In genomic region chr2:119377266-119377972, GRCh38 we compare ENCODE assay signal across 31 cellular contexts. TPM values are rescaled to one million over a fixed set of nuclear protein-coding genes. Genes with fewer than 3 reads are reported as not detected.
DNase-seq lines count a peak whose midpoint lies in the region; ATAC-seq, FAIRE-seq and TF ChIP-seq lines count a peak whose summit lies in the region.
"Had no signal": no experiment of that assay in that cellular context is flagged by ENCODE, and none has a peak within 500 bp of the region (broad histone marks: within the 10 kb centered on the region; RNA-seq: fewer than 3 reads in every experiment).

No MANE protein-coding gene starts in this region.

- CTCF ChIA-PET in activated CD8-positive, alpha-beta T cell treated with anti-CD3 and anti-CD28 coated beads, Interleukin-2, amount 10 ng/mL, durations not matched to agents 7 days and 5 days (lab: Charles Lee) = interaction anchor here (1.9 kb wide), 1 partner anchor 11 kb away, joined by 4 read pairs; the partner anchor contains the start of genes C2orf76 and DBI
- CTCF ChIA-PET in activated CD8-positive, alpha-beta T cell treated with anti-CD3 and anti-CD28 coated beads for 36 hours (lab: Charles Lee) = no interaction called here
- CTCF ChIA-PET in GM12878 (lab: Yijun Ruan, JAX) = interaction anchor here (0.7 to 1.0 kb wide), 3 partner anchors 9 to 68 kb away, joined by 3 to 4 read pairs (median 4); no protein-coding TSS in a partner anchor

- no peak overlapping the region for H3K4me3 ChIP-seq in GM12878
- H3K4me3 ChIP-seq: adrenal gland, lung, PC-9, psoas muscle, skin epidermis, tibial artery had no signal

- H3K4me2 ChIP-seq in GM12878 (ENCODE audit: control insufficient read depth, insufficient read depth) = no peak overlapping the region
- H3K4me2 ChIP-seq: PC-9 had no signal

- peak; percentile 33 for ATAC-seq in activated CD8-positive, alpha-beta T cell treated with anti-CD3 and anti-CD28 coated beads, Interleukin-2, amount 10 ng/mL, durations not matched to agents 7 days and 5 days
- ATAC-seq in activated CD8-positive, alpha-beta T cell treated with anti-CD3 and anti-CD28 coated beads for 36 hours = no peak
- ATAC-seq in GM12878 (peak; percentile 58), GM18520 (IDR thresholded peaks at IDR 0.05; ENCODE audit: unreplicated experiment) (no peak)
- peak; percentile 23 to 39 for ATAC-seq in stimulated activated naive B cell treated with anti-CD40 and anti-IgM and Interleukin-4, amounts not matched to agents 10 μg/mL and 1 μg/mL and 100 μg/mL, for 72 hours (replicated peaks)
- ATAC-seq: psoas muscle, T-cell had no signal

- in situ Hi-C loops in GM12878 (cut with MboI) = no loop called here

- no peak for TF ChIP-seq RAD21 in GM12878 (IDR thresholded peaks at IDR 0.05; ENCODE audit: insufficient read depth, low read depth, low read length)

- H3K4me1 ChIP-seq in GM12878 (ENCODE audit: control insufficient read depth, insufficient read depth, low read length) = no peaks in the 10 kb centered on the region
- H3K4me1 ChIP-seq: adrenal gland, psoas muscle had no signal

- no peaks in the 10 kb centered on the region; the same call in 2 of the 3 replicates for H3K9me3 ChIP-seq in GM12878 (replicated peaks; ENCODE audit: control insufficient read depth, insufficient read depth, low read length)
- H3K9me3 ChIP-seq: adrenal gland, neutrophil, tibial artery had no signal

- no peak overlapping the region for H3K4me3 Mint-ChIP-seq in activated CD8-positive, alpha-beta T cell treated with anti-CD3 and anti-CD28 coated beads, Interleukin-2, amount 10 ng/mL, durations not matched to agents 7 days and 5 days
- H3K4me3 Mint-ChIP-seq in activated CD8-positive, alpha-beta T cell treated with anti-CD3 and anti-CD28 coated beads for 36 hours = no peak overlapping the region
- H3K4me3 Mint-ChIP-seq in stimulated activated naive B cell treated with anti-CD40 and anti-IgM and Interleukin-4, amounts not matched to agents 10 μg/mL and 1 μg/mL and 100 μg/mL, for 72 hours = no peak overlapping the region
- H3K4me3 Mint-ChIP-seq: activated CD4-positive, alpha-beta T cell treated with anti-CD3 and anti-CD28 coated beads, Interleukin-2, amount 10 ng/mL, durations not matched to agents 7 days and 5 days; stimulated activated naive CD8-positive, alpha-beta T cell treated with anti-CD3 and anti-CD28 coated beads, Interleukin-15, Interleukin-2, amounts not matched to agents 100 ng/mL and 50 ng/mL, for 24 hours; T-cell had no signal

- no peaks in the 10 kb centered on the region for H3K27me3 ChIP-seq in GM12878 (replicated peaks in 1 of 2; ENCODE audit: control insufficient read depth in 2 of 2, insufficient read depth in 2 of 2, low read length in 1 of 2)
- H3K27me3 ChIP-seq: adrenal gland, neutrophil, tibial artery had no signal

- SMC1A ChIA-PET in GM12878 (lab: Charles Lee; ENCODE audit: uncharacterized antibody, unreplicated experiment) = interaction anchor here (0.9 to 2.7 kb wide), 5 partner anchors 8 to 33 kb away, joined by 3 to 16 read pairs (median 3); no protein-coding TSS in a partner anchor

- no peak overlapping the region for H2AFZ ChIP-seq in GM12878 (ENCODE audit: control insufficient read depth, low read depth, low read length)
- H2AFZ ChIP-seq: PC-9 had no signal

- no peak overlapping the region for H3K27ac ChIP-seq in GM12878 (ENCODE audit: control insufficient read depth, insufficient read depth)
- H3K27ac ChIP-seq: adrenal gland, neutrophil, PC-9, psoas muscle, skin epidermis, tibial artery had no signal

- H3K27me3 Mint-ChIP-seq in activated CD8-positive, alpha-beta T cell treated with anti-CD3 and anti-CD28 coated beads, Interleukin-2, amount 10 ng/mL, durations not matched to agents 7 days and 5 days (ENCODE audit: low read depth) = peaks cover 8% of the 10 kb centered on the region
- peaks cover 2% of the 10 kb centered on the region for H3K27me3 Mint-ChIP-seq in activated CD8-positive, alpha-beta T cell treated with anti-CD3 and anti-CD28 coated beads for 36 hours
- no peaks in the 10 kb centered on the region for H3K27me3 Mint-ChIP-seq in stimulated activated naive B cell treated with anti-CD40 and anti-IgM and Interleukin-4, amounts not matched to agents 10 μg/mL and 1 μg/mL and 100 μg/mL, for 72 hours
- H3K27me3 Mint-ChIP-seq: stimulated activated naive CD8-positive, alpha-beta T cell treated with anti-CD3 and anti-CD28 coated beads, Interleukin-15, Interleukin-2, amounts not matched to agents 100 ng/mL and 50 ng/mL, for 24 hours; T-cell had no signal

- BruUV-seq in GM12878 (replicated peaks; lab: Mats Ljungman, UMichigan) = no TSS peak

- intact Hi-C loops in activated CD8-positive, alpha-beta T cell treated with anti-CD3 and anti-CD28 coated beads for 36 hours (cut with micrococcal nuclease) = no loop called here
- intact Hi-C loops in GM12878 (cut with micrococcal nuclease; ENCODE audit: unreplicated experiment) = no loop called here

- no peak for TF ChIP-seq EP300 in GM12878 (IDR thresholded peaks at IDR 0.05; ENCODE audit: borderline replicate concordance in 1 of 2, control insufficient read depth in 1 of 2, low read depth in 2 of 2, low read length in 2 of 2)

- H3K79me2 ChIP-seq in GM12878 (ENCODE audit: control insufficient read depth, insufficient read depth, low read length) = no peaks in the 10 kb centered on the region

- TF ChIP-seq CTCF in activated CD8-positive, alpha-beta T cell treated with anti-CD3 and anti-CD28 coated beads for 36 hours (IDR thresholded peaks at IDR 0.05) = no peak
- TF ChIP-seq CTCF in GM12878 (IDR thresholded peaks at IDR 0.05 in 2 of 3, conservative IDR thresholded peaks at IDR 0.05 in 1 of 3; ENCODE audit: control insufficient read depth in 2 of 3, extremely low read depth in 1 of 3, insufficient read depth in 1 of 3, low read depth in 3 of 3, low read length in 3 of 3) = no peak
- no peak for TF ChIP-seq CTCF in D721Med (IDR thresholded peaks at IDR 0.05; ENCODE audit: insufficient read depth, missing control alignments)

- H3K36me3 ChIP-seq in GM12878 (ENCODE audit: control insufficient read depth in 2 of 2, insufficient read depth in 2 of 2, low read length in 1 of 2) = peaks cover 9 to 12% of the 10 kb centered on the region in 2 experiments; a peak in 3 of 4 replicates

- no peak for FAIRE-seq in GM12878 (lab: Jason Lieb, UNC)
- no peak for FAIRE-seq in D721Med (lab: Jason Lieb, UNC)
- FAIRE-seq: endometrium, GM18507, H54 had no signal

- H3K27ac Mint-ChIP-seq in activated CD8-positive, alpha-beta T cell treated with anti-CD3 and anti-CD28 coated beads, Interleukin-2, amount 10 ng/mL, durations not matched to agents 7 days and 5 days = no peak overlapping the region
- H3K27ac Mint-ChIP-seq in activated CD8-positive, alpha-beta T cell treated with anti-CD3 and anti-CD28 coated beads for 36 hours = no peak overlapping the region
- no peak overlapping the region for H3K27ac Mint-ChIP-seq in stimulated activated naive B cell treated with anti-CD40 and anti-IgM and Interleukin-4, amounts not matched to agents 10 μg/mL and 1 μg/mL and 100 μg/mL, for 72 hours
- H3K27ac Mint-ChIP-seq: activated CD4-positive, alpha-beta T cell treated with anti-CD3 and anti-CD28 coated beads, Interleukin-2, amount 10 ng/mL, durations not matched to agents 7 days and 5 days; stimulated activated naive CD8-positive, alpha-beta T cell treated with anti-CD3 and anti-CD28 coated beads, Interleukin-15, Interleukin-2, amounts not matched to agents 100 ng/mL and 50 ng/mL, for 24 hours; T-cell had no signal

- H3K4me1 Mint-ChIP-seq in activated CD8-positive, alpha-beta T cell treated with anti-CD3 and anti-CD28 coated beads, Interleukin-2, amount 10 ng/mL, durations not matched to agents 7 days and 5 days (ENCODE audit: low read depth) = no peaks in the 10 kb centered on the region
- H3K4me1 Mint-ChIP-seq in activated CD8-positive, alpha-beta T cell treated with anti-CD3 and anti-CD28 coated beads for 36 hours (ENCODE audit: low read depth) = no peaks in the 10 kb centered on the region
- H3K4me1 Mint-ChIP-seq in stimulated activated naive B cell treated with anti-CD40 and anti-IgM and Interleukin-4, amounts not matched to agents 10 μg/mL and 1 μg/mL and 100 μg/mL, for 72 hours = peaks cover 3 to 18% of the 10 kb centered on the region in 2 donors
- H3K4me1 Mint-ChIP-seq: activated CD4-positive, alpha-beta T cell treated with anti-CD3 and anti-CD28 coated beads, Interleukin-2, amount 10 ng/mL, durations not matched to agents 7 days and 5 days; T-cell had no signal

- H3K36me3 Mint-ChIP-seq in activated CD8-positive, alpha-beta T cell treated with anti-CD3 and anti-CD28 coated beads, Interleukin-2, amount 10 ng/mL, durations not matched to agents 7 days and 5 days (ENCODE audit: low read depth) = peaks cover 24% of the 10 kb centered on the region
- peaks cover 27% of the 10 kb centered on the region for H3K36me3 Mint-ChIP-seq in activated CD8-positive, alpha-beta T cell treated with anti-CD3 and anti-CD28 coated beads for 36 hours (ENCODE audit: low read depth)
- H3K36me3 Mint-ChIP-seq in stimulated activated naive B cell treated with anti-CD40 and anti-IgM and Interleukin-4, amounts not matched to agents 10 μg/mL and 1 μg/mL and 100 μg/mL, for 72 hours = peaks cover 26 to 36% of the 10 kb centered on the region in 2 donors

- no peak overlapping the region for H3K9ac ChIP-seq in GM12878 (ENCODE audit: control insufficient read depth, insufficient read depth, low read length)

- POLR2A ChIA-PET in activated CD8-positive, alpha-beta T cell treated with anti-CD3 and anti-CD28 coated beads, Interleukin-2, amount 10 ng/mL, durations not matched to agents 7 days and 5 days (lab: Charles Lee) = interaction anchor here (0.5 to 1.0 kb wide), 3 partner anchors 10 to 942 kb away, joined by 3 to 10 read pairs (median 4); partner anchors contain the start of genes C2orf76 and DBI
- POLR2A ChIA-PET in activated CD8-positive, alpha-beta T cell treated with anti-CD3 and anti-CD28 coated beads for 36 hours (lab: Charles Lee) = interaction anchor here (2.8 kb wide), 1 partner anchor 10 kb away, joined by 12 read pairs; the partner anchor contains the start of genes C2orf76 and DBI
- POLR2A ChIA-PET in GM12878 (lab: Charles Lee) = interaction anchor here (0.6 to 2.6 kb wide), 3 partner anchors 10 to 21 kb away, joined by 4 to 13 read pairs (median 8); partner anchors contain the start of genes C2orf76 and DBI

- DNase-seq in activated CD8-positive, alpha-beta T cell treated with anti-CD3 and anti-CD28 coated beads, Interleukin-2, amount 10 ng/mL, durations not matched to agents 7 days and 5 days = no peak
- no peak for DNase-seq in activated CD8-positive, alpha-beta T cell treated with anti-CD3 and anti-CD28 coated beads for 36 hours
- DNase-seq in NCI-H82 treated with DMSO at 0.1 percent for 48 hours (lab: John Stamatoyannopoulos, UW; ENCODE audit: unreplicated experiment) (peak; percentile 16), GM12878 (ENCODE audit: low read depth, low spot score) (no peak), D721Med (ENCODE audit: insufficient read length, low spot score) (no peak), NCI-H748 (lab: John Stamatoyannopoulos, UW; ENCODE audit: unreplicated experiment) (no peak)
- no peak for DNase-seq in stimulated activated naive B cell treated with anti-CD40 and anti-IgM and Interleukin-4, amounts not matched to agents 10 μg/mL and 1 μg/mL and 100 μg/mL, for 72 hours
- DNase-seq: activated CD4-positive, alpha-beta T cell treated with anti-CD3 and anti-CD28 coated beads, Interleukin-2, amount 10 ng/mL, durations not matched to agents 7 days and 5 days; activated gamma-delta T cell treated with Interleukin-2 at 50 U/mL for 16 hours; adrenal gland; C1 segment of cervical spinal cord; IMR-90; NCI-H146; NCI-H2171; NCI-H526; PC-9; psoas muscle; SHP77; stimulated activated CD4-positive, alpha-beta T cell treated with anti-CD3 and anti-CD28 coated beads, Interleukin-2, amount 100 ng/mL, for 24 hours; T-cell; tibial artery had no signal

- WGBS in GM12878 (ENCODE audit: insufficient coverage, insufficient replicate concordance, low lambda C conversion rate, missing lambda C conversion rate) = 71% methylated on average over 7 of the region's 7 CpGs

- no peaks in the 10 kb centered on the region for H3K9me3 Mint-ChIP-seq in activated CD8-positive, alpha-beta T cell treated with anti-CD3 and anti-CD28 coated beads, Interleukin-2, amount 10 ng/mL, durations not matched to agents 7 days and 5 days (ENCODE audit: insufficient read depth)
- peaks cover 7% of the 10 kb centered on the region for H3K9me3 Mint-ChIP-seq in activated CD8-positive, alpha-beta T cell treated with anti-CD3 and anti-CD28 coated beads for 36 hours
- peaks cover 6 to 7% of the 10 kb centered on the region in 2 donors for H3K9me3 Mint-ChIP-seq in stimulated activated naive B cell treated with anti-CD40 and anti-IgM and Interleukin-4, amounts not matched to agents 10 μg/mL and 1 μg/mL and 100 μg/mL, for 72 hours
- H3K9me3 Mint-ChIP-seq: activated CD4-positive, alpha-beta T cell treated with anti-CD3 and anti-CD28 coated beads, Interleukin-2, amount 10 ng/mL, durations not matched to agents 7 days and 5 days had no signal

- no peak for TF ChIP-seq POLR2A in GM12878 (IDR thresholded peaks at IDR 0.05; ENCODE audit: low read depth, low read length)

- RAD21 ChIA-PET in GM12878 (lab: Charles Lee; ENCODE audit: unreplicated experiment) = interaction anchor here (0.6 to 1.7 kb wide), 4 partner anchors 9 to 407 kb away, joined by 3 to 4 read pairs (median 3); no protein-coding TSS in a partner anchor

- H4K20me1 ChIP-seq in GM12878 (ENCODE audit: control insufficient read depth, insufficient read depth) = no peaks in the 10 kb centered on the region

RNA-seq across cellular contexts. Expression of gene DBI, which starts 10.6 kb away (rescaled TPM):
- total RNA-seq in activated CD8-positive, alpha-beta T cell treated with anti-CD3 and anti-CD28 coated beads, Interleukin-2, amount 10 ng/mL, durations not matched to agents 7 days and 5 days = 100 to 1,000 TPM; 192 TPM
- 100 to 1,000 TPM; 142 to 143 TPM for total RNA-seq in activated CD8-positive, alpha-beta T cell treated with anti-CD3 and anti-CD28 coated beads for 36 hours
- 63.4 and 65.2 TPM in 2 replicates for total RNA-seq in GM12878 (2013; cell fraction: nucleolus; rRNA removed)
- total RNA-seq in GM12878 (2014; rRNA removed) (248 and 277 TPM in 2 replicates), GM12878 (2014; rRNA removed; fragmentation: Illumina TruSeq; extraction: Trizol) (966 and 1,022 TPM in 2 replicates), GM12878 (2021) (263 and 272 TPM in 2 replicates)
- 615 TPM for polyA plus RNA-seq in GM12878 (2011; ENCODE audit: low read depth)
- polyA plus RNA-seq in GM12878 (2011; rRNA removed) (774 and 970 TPM in 2 replicates), GM12878 (2014; fragmentation: Illumina TruSeq; extraction: Trizol) (1,042 and 1,487 TPM in 2 replicates), GM12878 (2014; fragmentation: Nextera tagmentation; extraction: Ambion mirVana) (1,000 to 10,000 TPM; 2,131 to 2,567 TPM), GM12878 (2014; rRNA removed) (776 and 805 TPM in 2 replicates), GM12878 (2016; fragmentation: Nextera tagmentation; extraction: Ambion mirVana) (100 to 1,000 TPM; 921 to 985 TPM)
- polyA plus RNA-seq in GM12878 (2011; cell fraction: cytosol; rRNA removed) = 340 and 440 TPM in 2 replicates
- polyA plus RNA-seq in GM12878 (2011; cell fraction: nucleus; rRNA removed) = 206 and 275 TPM in 2 replicates
- 526 and 550 TPM in 2 replicates for polyA plus RNA-seq in GM12878 (2012)
- polyA minus RNA-seq in GM12878 (2011; rRNA and poly(A)+ RNA removed) = 118 and 135 TPM in 2 replicates
- polyA minus RNA-seq in GM12878 (2011; cell fraction: cytosol; rRNA and poly(A)+ RNA removed) = 55.1 and 61.9 TPM in 2 replicates
- polyA minus RNA-seq in GM12878 (2011; cell fraction: nucleus; rRNA and poly(A)+ RNA removed) = 82.2 and 112 TPM in 2 replicates

RNA-seq across cellular contexts. Expression of gene C2orf76, which starts 10.8 kb away (rescaled TPM):
- 1 to 10 TPM; 5.8 to 6.6 TPM for total RNA-seq in activated CD8-positive, alpha-beta T cell treated with anti-CD3 and anti-CD28 coated beads, Interleukin-2, amount 10 ng/mL, durations not matched to agents 7 days and 5 days
- total RNA-seq in activated CD8-positive, alpha-beta T cell treated with anti-CD3 and anti-CD28 coated beads for 36 hours = 10 to 100 TPM in 1 of 2 experiments, 1 to 10 TPM in 1; 9.6 to 11.5 TPM
- total RNA-seq in GM12878 (2013; cell fraction: nucleolus; rRNA removed) = 8.3 and 12.3 TPM in 2 replicates
- total RNA-seq in GM12878 (2014; rRNA removed) = 19.3 and 25.1 TPM in 2 replicates
- 21.0 and 23.3 TPM in 2 replicates for total RNA-seq in GM12878 (2014; rRNA removed; fragmentation: Illumina TruSeq; extraction: Trizol)
- 13.7 and 14.0 TPM in 2 replicates for total RNA-seq in GM12878 (2021)
- 54.7 TPM for polyA plus RNA-seq in GM12878 (2011; ENCODE audit: low read depth)
- 27.2 and 30.7 TPM in 2 replicates for polyA plus RNA-seq in GM12878 (2011; rRNA removed)
- 8.5 and 9.2 TPM in 2 replicates for polyA plus RNA-seq in GM12878 (2011; cell fraction: cytosol; rRNA removed)
- polyA plus RNA-seq in GM12878 (2011; cell fraction: nucleus; rRNA removed) = 6.0 and 7.6 TPM in 2 replicates
- polyA plus RNA-seq in GM12878 (2012) = 20.1 and 25.4 TPM in 2 replicates
- 23.7 and 35.3 TPM in 2 replicates for polyA plus RNA-seq in GM12878 (2014; fragmentation: Illumina TruSeq; extraction: Trizol)
- polyA plus RNA-seq in GM12878 (2014; fragmentation: Nextera tagmentation; extraction: Ambion mirVana) = 10 to 100 TPM; 45.0 to 46.1 TPM
- polyA plus RNA-seq in GM12878 (2014; rRNA removed) = 21.1 and 21.5 TPM in 2 replicates
- polyA plus RNA-seq in GM12878 (2016; fragmentation: Nextera tagmentation; extraction: Ambion mirVana) = 10 to 100 TPM; 27.3 to 29.9 TPM
- 4.8 and 8.6 TPM in 2 replicates for polyA minus RNA-seq in GM12878 (2011; rRNA and poly(A)+ RNA removed)
- 1.5 and 2.0 TPM in 2 replicates for polyA minus RNA-seq in GM12878 (2011; cell fraction: cytosol; rRNA and poly(A)+ RNA removed)
- polyA minus RNA-seq in GM12878 (2011; cell fraction: nucleus; rRNA and poly(A)+ RNA removed) = 8.0 and 16.5 TPM in 2 replicates

RNA-seq across cellular contexts. Expression of gene TMEM37, which starts 54.2 kb away (rescaled TPM):
- total RNA-seq in activated CD8-positive, alpha-beta T cell treated with anti-CD3 and anti-CD28 coated beads, Interleukin-2, amount 10 ng/mL, durations not matched to agents 7 days and 5 days = not detected
- total RNA-seq in activated CD8-positive, alpha-beta T cell treated with anti-CD3 and anti-CD28 coated beads for 36 hours = not detected
- 1.6 and 1.9 TPM in 2 replicates for total RNA-seq in GM12878 (2013; cell fraction: nucleolus; rRNA removed)
- total RNA-seq in GM12878 (2014; rRNA removed) = 0.28 TPM in 1 of 2 replicates, not detected in the other
- total RNA-seq in GM12878 (2014; rRNA removed; fragmentation: Illumina TruSeq; extraction: Trizol) = 0.09 TPM in 1 of 2 replicates, not detected in the other
- total RNA-seq in GM12878 (2021) = 0.16 and 0.44 TPM in 2 replicates
- not detected for polyA plus RNA-seq in GM12878 (2011; ENCODE audit: low read depth)
- 0.32 and 0.67 TPM in 2 replicates for polyA plus RNA-seq in GM12878 (2011; rRNA removed)
- polyA plus RNA-seq in GM12878 (2011; cell fraction: cytosol; rRNA removed) = 0.45 and 0.70 TPM in 2 replicates
- 1.2 and 1.3 TPM in 2 replicates for polyA plus RNA-seq in GM12878 (2011; cell fraction: nucleus; rRNA removed)
- 0.23 and 0.25 TPM in 2 replicates for polyA plus RNA-seq in GM12878 (2012)
- polyA plus RNA-seq in GM12878 (2014; fragmentation: Illumina TruSeq; extraction: Trizol) = 0.10 and 0.16 TPM in 2 replicates
- under 1 TPM in 1 of 2 experiments, not detected in 1; 0.07 TPM for polyA plus RNA-seq in GM12878 (2014; fragmentation: Nextera tagmentation; extraction: Ambion mirVana)
- polyA plus RNA-seq in GM12878 (2014; rRNA removed) = 0.20 and 0.24 TPM in 2 replicates
- polyA plus RNA-seq in GM12878 (2016; fragmentation: Nextera tagmentation; extraction: Ambion mirVana) = not detected
- 0.51 and 0.88 TPM in 2 replicates for polyA minus RNA-seq in GM12878 (2011; rRNA and poly(A)+ RNA removed)
- 0.67 TPM in 1 of 2 replicates, not detected in the other for polyA minus RNA-seq in GM12878 (2011; cell fraction: cytosol; rRNA and poly(A)+ RNA removed)
- 0.24 and 0.67 TPM in 2 replicates for polyA minus RNA-seq in GM12878 (2011; cell fraction: nucleus; rRNA and poly(A)+ RNA removed)
- total RNA-seq: activated CD4-positive, alpha-beta T cell treated with anti-CD3 and anti-CD28 coated beads, Interleukin-2, amount 10 ng/mL, durations not matched to agents 7 days and 5 days; kidney epithelial cell; MCF 10A had no signal

Comparison
In these comparisons a context has a peak if more than half of its experiments do, and no peak if none do; other contexts are left out.
1. ATAC-seq: peak in activated CD8-positive, alpha-beta T cell treated with anti-CD3 and anti-CD28 coated beads, Interleukin-2, amount 10 ng/mL, durations not matched to agents 7 days and 5 days (single experiment), GM12878 (single experiment) and stimulated activated naive B cell treated with anti-CD40 and anti-IgM and Interleukin-4, amounts not matched to agents 10 μg/mL and 1 μg/mL and 100 μg/mL, for 72 hours (2 of 2); none in activated CD8-positive, alpha-beta T cell treated with anti-CD3 and anti-CD28 coated beads for 36 hours (single experiment) and GM18520 (single experiment).